Comparison of ENCODE assay signal across 1 cellular context in genomic region chr3:47347217-47347801, GRCh38.
TF ChIP-seq lines count a peak whose summit lies in the region.

No MANE protein-coding gene starts in this region.

TF ChIP-seq in HepG2, 621 proteins besides CTCF, POLR2A, EP300 and RAD21 (continued from another document):
- no peak for TF ChIP-seq ZBTB43 (CRISPR knock-in tag; conservative IDR thresholded peaks at IDR 0.05)
- TF ChIP-seq, protein P1, sequence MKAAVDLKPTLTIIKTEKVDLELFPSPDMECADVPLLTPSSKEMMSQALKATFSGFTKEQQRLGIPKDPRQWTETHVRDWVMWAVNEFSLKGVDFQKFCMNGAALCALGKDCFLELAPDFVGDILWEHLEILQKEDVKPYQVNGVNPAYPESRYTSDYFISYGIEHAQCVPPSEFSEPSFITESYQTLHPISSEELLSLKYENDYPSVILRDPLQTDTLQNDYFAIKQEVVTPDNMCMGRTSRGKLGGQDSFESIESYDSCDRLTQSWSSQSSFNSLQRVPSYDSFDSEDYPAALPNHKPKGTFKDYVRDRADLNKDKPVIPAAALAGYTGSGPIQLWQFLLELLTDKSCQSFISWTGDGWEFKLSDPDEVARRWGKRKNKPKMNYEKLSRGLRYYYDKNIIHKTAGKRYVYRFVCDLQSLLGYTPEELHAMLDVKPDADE (CRISPR knock-in tag; IDR thresholded peaks at IDR 0.05): no peak
